19 cellular contexts compared by ENCODE assay signal in genomic region chr4:165838575-165838974, GRCh38. TPM values are rescaled to one million over a fixed set of nuclear protein-coding genes. Genes with fewer than 3 reads are reported as not detected.
"Had no signal": no experiment of that assay in that cellular context is flagged by ENCODE, and none has a peak within 500 bp of the region (broad histone marks: within the 10 kb centered on the region; RNA-seq: fewer than 3 reads in every experiment).

No MANE protein-coding gene starts in this region.

- H3K36me3 ChIP-seq: cardiac muscle cell, colonic mucosa, neutrophil, tibial artery, vagina had no signal

- H3K4me3 ChIP-seq: cardiac muscle cell, colonic mucosa, tibial artery, vagina had no signal

- H3K27ac ChIP-seq: cardiac muscle cell, colonic mucosa, neutrophil, tibial artery had no signal

- H3K9me3 ChIP-seq: colonic mucosa, neutrophil, tibial artery, vagina had no signal

- H3K4me1 ChIP-seq: colonic mucosa, tibial artery, vagina had no signal

- ATAC-seq: activated CD8-positive, alpha-beta memory T cell treated with anti-CD3 and anti-CD28 coated beads, Interleukin-2, amount 10 ng/mL, durations not matched to agents 7 days and 5 days; esophagus mucosa; natural killer cell treated with Interleukin-12 subunit alpha and Interleukin-12 subunit beta and Interleukin-15 and Interleukin-18, amount 100 ng/mL, for 72 hours; SK-N-SH treated with all-trans-retinoic acid at 6 μM for 48 hours; T-cell had no signal

- DNase-seq: activated B cell treated with CpG ODN at 0.5 μM for 24 hours; activated CD4-positive, alpha-beta memory T cell treated with anti-CD3 and anti-CD28 coated beads, Interleukin-2, amount 10 ng/mL, durations not matched to agents 7 days and 5 days; activated CD4-positive, alpha-beta T cell treated with anti-CD3 and anti-CD28 coated beads for 48 hours; activated CD8-positive, alpha-beta memory T cell treated with anti-CD3 and anti-CD28 coated beads, Interleukin-2, amount 10 ng/mL, durations not matched to agents 7 days and 5 days; colonic mucosa; glutamatergic neuron; kidney; stimulated activated CD4-positive, alpha-beta T cell treated with anti-CD3 and anti-CD28 coated beads, Interleukin-12 subunit alpha, Interleukin-12 subunit beta, amount 100 ng/mL, for 4 hours; stimulated activated CD4-positive, alpha-beta T cell treated with anti-CD3 and anti-CD28 coated beads, Interleukin-1b, Interleukin-23, amount 100 ng/mL, for 48 hours; stimulated activated CD8-positive, alpha-beta memory T cell treated with anti-CD3 and anti-CD28 coated beads, Interleukin-4, amount 100 ng/mL, for 48 hours; stimulated activated naive CD4-positive, alpha-beta T cell; T-cell; tibial artery had no signal

- H3K27me3 ChIP-seq: cardiac muscle cell, colonic mucosa, neutrophil, tibial artery, vagina had no signal

RNA-seq across cellular contexts. Expression of gene TLL1, which starts 34.5 kb away (rescaled TPM):
- total RNA-seq: activated B cell treated with CpG ODN at 0.5 μM for 24 hours; activated CD4-positive, alpha-beta memory T cell treated with anti-CD3 and anti-CD28 coated beads, Interleukin-2, amount 10 ng/mL, durations not matched to agents 7 days and 5 days; activated CD8-positive, alpha-beta memory T cell treated with anti-CD3 and anti-CD28 coated beads, Interleukin-2, amount 10 ng/mL, durations not matched to agents 7 days and 5 days; T-cell had no signal
- polyA plus RNA-seq: cardiac muscle cell had no signal
